17 cellular contexts compared by ENCODE assay signal in the genomic region with DNA sequence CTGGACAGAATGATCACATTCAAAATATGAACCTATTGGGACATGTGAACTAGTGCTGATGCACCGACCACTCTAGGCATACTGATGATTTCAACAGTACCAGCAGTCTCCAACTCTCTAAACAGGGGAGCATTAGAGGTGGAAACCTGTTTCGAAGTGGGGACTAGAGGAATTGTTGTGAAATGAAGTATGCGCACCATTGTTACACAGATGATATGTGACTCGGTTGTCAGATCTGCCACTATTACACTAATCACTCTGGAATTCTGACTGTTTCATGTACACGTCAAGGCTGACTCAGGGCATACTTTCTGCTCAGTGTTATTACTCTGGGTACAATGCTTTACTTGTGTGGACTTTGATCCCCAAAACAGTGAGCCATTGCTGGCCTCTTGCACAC.
A peak's percentile ranks its signal among the peaks of the same experiment; 100 is the strongest.
DNase-seq lines count a peak whose midpoint lies in the region; ATAC-seq, FAIRE-seq and TF ChIP-seq lines count a peak whose summit lies in the region.
"Had no signal": no experiment of that assay in that cellular context is flagged by ENCODE, and none has a peak within 500 bp of the region (broad histone marks: within the 10 kb centered on the region; RNA-seq: fewer than 3 reads in every experiment).

No MANE protein-coding gene starts in this region.

- H3K4me2 ChIP-seq in HepG2 (ENCODE audit: low read depth, low read length) = no peak overlapping the region

- no TSS peak for BruUV-seq in HepG2 (replicated peaks; lab: Mats Ljungman, UMichigan)

- no peak for TF ChIP-seq EP300 in HepG2 (IDR thresholded peaks at IDR 0.05; ENCODE audit: low read depth in 2 of 2, low read length in 2 of 2)
- no peak for TF ChIP-seq EP300 in HepG2 (CRISPR knock-in tag; IDR thresholded peaks at IDR 0.05; ENCODE audit: borderline replicate concordance)

- CTCF ChIA-PET in HepG2 (lab: Yijun Ruan, JAX; ENCODE audit: low intra/inter-chr PET ratio, low total read pairs) = no interaction called here

- no peaks in the 10 kb centered on the region for H3K36me3 ChIP-seq in HepG2 (replicated peaks in 1 of 2; ENCODE audit: control insufficient read depth in 1 of 2, insufficient read depth in 2 of 2, low read length in 2 of 2)
- no peaks in the 10 kb centered on the region for H3K36me3 ChIP-seq in right lobe of liver
- H3K36me3 ChIP-seq in upper lobe of right lung = no peaks in the 10 kb centered on the region
- H3K36me3 ChIP-seq: transverse colon had no signal

- no peak for ATAC-seq in HepG2
- no peak for ATAC-seq in right lobe of liver
- ATAC-seq in GM19023 (IDR thresholded peaks at IDR 0.05; ENCODE audit: unreplicated experiment) = no peak
- no peak for ATAC-seq in upper lobe of right lung
- ATAC-seq: left colon, natural killer cell had no signal

- intact Hi-C loops in HepG2 (cut with micrococcal nuclease; ENCODE audit: unreplicated experiment) (no loop called here), right lobe of liver (cut with DNase I) (no loop called here), upper lobe of right lung (cut with DNase I) (no loop called here)

- POLR2A ChIA-PET in HepG2 (lab: Yijun Ruan, JAX) = no interaction called here

- H3K9ac ChIP-seq in HepG2 (ENCODE audit: insufficient read depth, low read depth, low read length) = no peak overlapping the region

- H3K27me3 ChIP-seq in HepG2 (ENCODE audit: control insufficient read depth in 1 of 2, insufficient read depth in 2 of 2, low read length in 2 of 2) = no peaks in the 10 kb centered on the region
- H3K27me3 ChIP-seq in right lobe of liver = no peaks in the 10 kb centered on the region
- no peaks in the 10 kb centered on the region for H3K27me3 ChIP-seq in upper lobe of right lung
- H3K27me3 ChIP-seq: transverse colon had no signal

- H3K9me3 ChIP-seq in HepG2 (ENCODE audit: low read length) = no peaks in the 10 kb centered on the region
- no peaks in the 10 kb centered on the region for H3K9me3 ChIP-seq in right lobe of liver
- H3K9me3 ChIP-seq in upper lobe of right lung = no peaks in the 10 kb centered on the region
- H3K9me3 ChIP-seq: transverse colon had no signal

- peak; percentile 31 for DNase-seq in HepG2 (ENCODE audit: low spot score)
- DNase-seq in right lobe of liver = no peak
- DNase-seq in T1000 (lab: John Stamatoyannopoulos, UW) = peak; percentile 11
- peak; percentile 30 to 67 for DNase-seq in foreskin fibroblast
- DNase-seq in urothelium cell line (ENCODE audit: low spot score) = peak; percentile 67
- DNase-seq in GM19240 (ENCODE audit: insufficient read length, low spot score) = no peak
- no peak for DNase-seq in upper lobe of right lung
- DNase-seq: activated CD4-positive, alpha-beta T cell treated with anti-CD3 and anti-CD28 coated beads, Interleukin-2, amount 10 ng/mL, durations not matched to agents 7 days and 5 days; activated effector memory CD4-positive, alpha-beta T cell treated with Interleukin-2 at 50 U/mL for 16 hours; caudate nucleus; DMS79; left colon; natural killer cell; NCI-H2081 treated with DMSO at 0.1 percent for 48 hours; transverse colon had no signal

- H2AFZ ChIP-seq in HepG2 (ENCODE audit: low read length) = no peak overlapping the region

- H3K4me3 ChIP-seq in HepG2 (replicated peaks in 1 of 3; ENCODE audit: insufficient read depth in 1 of 3, low read depth in 2 of 3, low read length in 3 of 3) (no peak overlapping the region), right lobe of liver (no peak overlapping the region), foreskin fibroblast (ENCODE audit: low read depth in 1 of 2, low read length in 2 of 2) (no peak overlapping the region), upper lobe of right lung (no peak overlapping the region)
- H3K4me3 ChIP-seq: transverse colon had no signal

- no peaks in the 10 kb centered on the region for H4K20me1 ChIP-seq in HepG2 (ENCODE audit: insufficient read depth, low read length)

- no peak for FAIRE-seq in HepG2 (lab: Jason Lieb, UNC)
- FAIRE-seq in urothelium cell line (lab: Jason Lieb, UNC) = peak; percentile 94
- FAIRE-seq: A204.1 had no signal

- no peak for TF ChIP-seq RAD21 in HepG2 (CRISPR knock-in tag; IDR thresholded peaks at IDR 0.05)

- H3K27ac ChIP-seq in HepG2 (ENCODE audit: extremely low read length, insufficient read depth, low read length) = no peak overlapping the region
- H3K27ac ChIP-seq in right lobe of liver = no peak overlapping the region
- no peak overlapping the region for H3K27ac ChIP-seq in upper lobe of right lung
- H3K27ac ChIP-seq: transverse colon had no signal

- H3K4me1 ChIP-seq in HepG2 (ENCODE audit: insufficient read depth, low read length) = no peaks in the 10 kb centered on the region
- H3K4me1 ChIP-seq in right lobe of liver = no peaks in the 10 kb centered on the region
- H3K4me1 ChIP-seq in upper lobe of right lung = peaks cover 2% of the 10 kb centered on the region

- in situ Hi-C loops in HepG2 (cut with HindIII; ENCODE audit: extremely low pct_ligation_motif_present, low pct_unique_long_range_greater_than_20kb) = no loop called here

- no peak for TF ChIP-seq CTCF in HepG2 (CRISPR knock-in tag; IDR thresholded peaks at IDR 0.05)
- no peak for TF ChIP-seq CTCF in right lobe of liver (IDR thresholded peaks at IDR 0.05)
- TF ChIP-seq CTCF in foreskin fibroblast (IDR thresholded peaks at IDR 0.05; ENCODE audit: low read depth, low read length) = no peak
- TF ChIP-seq CTCF in upper lobe of right lung (IDR thresholded peaks at IDR 0.05) = no peak

- 28% methylated on average over 5 of the region's 5 CpGs for WGBS in HepG2 (ENCODE audit: low lambda C conversion rate)
- WGBS in right lobe of liver (ENCODE audit: insufficient coverage, low coverage, low lambda C conversion rate, missing lambda C conversion rate) = 70% methylated on average over 2 of the region's 5 CpGs

- no peak for TF ChIP-seq POLR2A in HepG2 (IDR thresholded peaks at IDR 0.05; ENCODE audit: insufficient read depth in 1 of 2, low read depth in 2 of 2, low read length in 2 of 2)
- no peak for TF ChIP-seq POLR2A in right lobe of liver (IDR thresholded peaks at IDR 0.05)

- no peaks in the 10 kb centered on the region for H3K79me2 ChIP-seq in HepG2 (ENCODE audit: insufficient read depth, low read length)

TF ChIP-seq in HepG2, 621 proteins besides CTCF, POLR2A, EP300 and RAD21:
- TF ChIP-seq ZNF878 (CRISPR knock-in tag; IDR thresholded peaks at IDR 0.05) = no peak
- TF ChIP-seq, protein P1, sequence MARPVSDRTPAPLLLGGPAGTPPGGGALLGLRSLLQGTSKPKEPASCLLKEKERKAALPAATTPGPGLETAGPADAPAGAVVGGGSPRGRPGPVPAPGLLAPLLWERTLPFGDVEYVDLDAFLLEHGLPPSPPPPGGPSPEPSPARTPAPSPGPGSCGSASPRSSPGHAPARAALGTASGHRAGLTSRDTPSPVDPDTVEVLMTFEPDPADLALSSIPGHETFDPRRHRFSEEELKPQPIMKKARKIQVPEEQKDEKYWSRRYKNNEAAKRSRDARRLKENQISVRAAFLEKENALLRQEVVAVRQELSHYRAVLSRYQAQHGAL (CRISPR knock-in tag; IDR thresholded peaks at IDR 0.05; ENCODE audit: not compliant biosample characterization) = no peak
- TF ChIP-seq FOSL2 (CRISPR knock-in tag; IDR thresholded peaks at IDR 0.05) = peak; percentile 34; the same call in 1 of the 2 replicates
- TF ChIP-seq, protein P2, sequence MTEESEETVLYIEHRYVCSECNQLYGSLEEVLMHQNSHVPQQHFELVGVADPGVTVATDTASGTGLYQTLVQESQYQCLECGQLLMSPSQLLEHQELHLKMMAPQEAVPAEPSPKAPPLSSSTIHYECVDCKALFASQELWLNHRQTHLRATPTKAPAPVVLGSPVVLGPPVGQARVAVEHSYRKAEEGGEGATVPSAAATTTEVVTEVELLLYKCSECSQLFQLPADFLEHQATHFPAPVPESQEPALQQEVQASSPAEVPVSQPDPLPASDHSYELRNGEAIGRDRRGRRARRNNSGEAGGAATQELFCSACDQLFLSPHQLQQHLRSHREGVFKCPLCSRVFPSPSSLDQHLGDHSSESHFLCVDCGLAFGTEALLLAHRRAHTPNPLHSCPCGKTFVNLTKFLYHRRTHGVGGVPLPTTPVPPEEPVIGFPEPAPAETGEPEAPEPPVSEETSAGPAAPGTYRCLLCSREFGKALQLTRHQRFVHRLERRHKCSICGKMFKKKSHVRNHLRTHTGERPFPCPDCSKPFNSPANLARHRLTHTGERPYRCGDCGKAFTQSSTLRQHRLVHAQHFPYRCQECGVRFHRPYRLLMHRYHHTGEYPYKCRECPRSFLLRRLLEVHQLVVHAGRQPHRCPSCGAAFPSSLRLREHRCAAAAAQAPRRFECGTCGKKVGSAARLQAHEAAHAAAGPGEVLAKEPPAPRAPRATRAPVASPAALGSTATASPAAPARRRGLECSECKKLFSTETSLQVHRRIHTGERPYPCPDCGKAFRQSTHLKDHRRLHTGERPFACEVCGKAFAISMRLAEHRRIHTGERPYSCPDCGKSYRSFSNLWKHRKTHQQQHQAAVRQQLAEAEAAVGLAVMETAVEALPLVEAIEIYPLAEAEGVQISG (CRISPR knock-in tag; IDR thresholded peaks at IDR 0.05) = no peak

Comparison
In these comparisons a context has a peak if more than half of its experiments do, and no peak if none do; other contexts are left out.
1. DNase-seq: peak in HepG2 (single experiment), T1000 (single experiment), foreskin fibroblast (2 of 2) and urothelium cell line (single experiment); none in right lobe of liver (0 of 3), GM19240 (single experiment) and upper lobe of right lung (single experiment).